In the genomic region with DNA sequence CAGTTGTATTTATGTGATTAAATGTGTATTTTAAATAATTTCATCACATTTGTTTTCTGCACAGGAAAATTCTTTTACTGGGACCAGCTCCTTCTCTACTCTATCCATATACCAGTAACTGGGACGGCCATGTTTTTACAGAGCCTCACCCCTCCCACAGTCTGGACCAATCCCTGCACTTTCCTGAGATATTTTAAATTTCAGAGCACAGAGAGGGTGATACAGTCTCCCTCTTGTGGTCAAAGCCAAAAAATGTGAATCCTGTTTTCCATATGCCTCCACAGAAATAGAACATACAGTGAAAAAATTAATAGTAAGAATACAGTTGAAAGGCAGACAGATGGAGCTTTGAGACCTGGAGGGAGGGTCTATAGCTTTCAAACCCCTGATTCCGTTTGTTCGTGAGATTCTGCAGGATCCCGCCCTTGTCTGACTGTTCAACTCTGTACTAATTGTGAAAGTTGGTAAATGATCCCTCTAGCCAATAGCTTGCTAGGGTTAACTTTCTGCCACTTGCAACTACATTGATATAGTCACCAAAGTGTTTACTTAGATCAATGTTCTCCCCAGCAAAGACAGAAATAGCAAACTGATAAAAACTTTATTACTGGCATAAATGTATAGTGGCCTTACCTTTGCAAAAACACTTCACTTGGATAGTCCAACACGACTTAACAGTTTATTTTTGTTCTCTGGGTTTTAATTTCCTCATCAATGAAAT, we compare ENCODE assay signal across 8 cellular contexts.
DNase-seq lines count a peak whose midpoint lies in the region; TF ChIP-seq lines count a peak whose summit lies in the region.

No MANE protein-coding gene starts in this region.

- CTCF ChIA-PET in A673 (lab: Charles Lee) (no interaction called here), PC-9 (lab: Charles Lee) (no interaction called here)

- H3F3A ChIP-seq in PC-9 (ENCODE audit: insufficient read depth, low read depth), result no peaks in the 10 kb centered on the region

- no peaks in the 10 kb centered on the region for H3K27me3 ChIP-seq in A673 (replicated peaks; ENCODE audit: insufficient read depth, low read depth, low read length, poor library complexity)
- H3K27me3 ChIP-seq in PC-9 (ENCODE audit: insufficient read depth, low read depth), result no peaks in the 10 kb centered on the region
- no peaks in the 10 kb centered on the region for H3K27me3 ChIP-seq in effector memory CD4-positive, alpha-beta T cell (replicated peaks; ENCODE audit: control insufficient read depth, insufficient read depth, low read length, poor library complexity, severe bottlenecking)

- no peaks in the 10 kb centered on the region for H3K9me2 ChIP-seq in PC-9 (ENCODE audit: insufficient read depth)

- no peaks in the 10 kb centered on the region for H3K36me3 ChIP-seq in A673 (ENCODE audit: insufficient read depth, low read length, poor library complexity, severe bottlenecking)
- no peaks in the 10 kb centered on the region for H3K36me3 ChIP-seq in PC-9 (ENCODE audit: low read depth)
- H3K36me3 ChIP-seq in effector memory CD4-positive, alpha-beta T cell (ENCODE audit: control insufficient read depth, insufficient read depth, low read length), result no peaks in the 10 kb centered on the region

- H2AFZ ChIP-seq in PC-9, result no peak overlapping the region

- DNase-seq in A673 (ENCODE audit: low spot score), result peak; percentile 35
- DNase-seq in PC-9, result peak in 1 of 2 experiments; percentile 3
- DNase-seq in foreskin melanocyte, result peak; percentile 40
- DNase-seq in effector CD4-positive, alpha-beta T cell, result no peak
- no peak for DNase-seq in activated T-cell treated with anti-CD3 and anti-CD28 coated beads for 4 hours
- DNase-seq in effector memory CD4-positive, alpha-beta T cell, result no peak
- DNase-seq in HK-2 (ENCODE audit: unreplicated experiment), result no peak

- H3K4me3 ChIP-seq in A673 (ENCODE audit: low read depth, low read length, poor library complexity, severe bottlenecking) (no peak overlapping the region), PC-9 (no peak overlapping the region)
- H3K4me3 ChIP-seq in effector memory CD4-positive, alpha-beta T cell (ENCODE audit: insufficient read depth, low read depth, low read length, poor library complexity, severe bottlenecking), result no peak overlapping the region

- BruUV-seq in A673 (replicated peaks; lab: Mats Ljungman, UMichigan) (no TSS peak), PC-9 (replicated peaks; lab: Mats Ljungman, UMichigan) (no TSS peak)

- no peaks in the 10 kb centered on the region for H3K4me1 ChIP-seq in A673 (ENCODE audit: insufficient read depth, low read length, poor library complexity, severe bottlenecking)
- H3K4me1 ChIP-seq in PC-9 (replicated peaks; ENCODE audit: insufficient read depth), result no peaks in the 10 kb centered on the region
- H3K4me1 ChIP-seq in effector memory CD4-positive, alpha-beta T cell (ENCODE audit: control insufficient read depth, insufficient read depth, low read length, poor library complexity, severe bottlenecking), result no peaks in the 10 kb centered on the region

- no peaks in the 10 kb centered on the region for H3K79me2 ChIP-seq in PC-9 (ENCODE audit: low read depth)

- intact Hi-C loops in A673 (cut with micrococcal nuclease; ENCODE audit: unreplicated experiment) (no loop called here), PC-9 (cut with micrococcal nuclease; ENCODE audit: unreplicated experiment) (loop anchor here (5.0 kb wide), 1 partner anchor 820 kb away; no protein-coding TSS in a partner anchor)

- H3K9me3 ChIP-seq in A673 (ENCODE audit: low read depth, low read length, poor library complexity, severe bottlenecking), result no peaks in the 10 kb centered on the region
- no peaks in the 10 kb centered on the region for H3K9me3 ChIP-seq in PC-9 (ENCODE audit: insufficient read depth, low read depth)
- no peaks in the 10 kb centered on the region for H3K9me3 ChIP-seq in effector memory CD4-positive, alpha-beta T cell (ENCODE audit: control insufficient read depth, low read length)

- H3K27ac ChIP-seq in A673 (ENCODE audit: low read depth, low read length, poor library complexity, severe bottlenecking) (no peak overlapping the region), PC-9 (no peak overlapping the region)
- H3K27ac ChIP-seq in effector memory CD4-positive, alpha-beta T cell (ENCODE audit: insufficient read depth, low read length, poor library complexity, severe bottlenecking), result no peak overlapping the region

- POLR2A ChIA-PET in A673 (lab: Charles Lee; ENCODE audit: low non-redundant PET), result no interaction called here
- POLR2A ChIA-PET in PC-9 (lab: Charles Lee; ENCODE audit: unreplicated experiment), result no interaction called here

- peak; percentile 43; the same call in 1 of the 2 replicates for TF ChIP-seq CTCF in A673 (conservative IDR thresholded peaks at IDR 0.05; ENCODE audit: low read depth, low read length)
- peak; percentile 27 for TF ChIP-seq CTCF in GM12873 (IDR thresholded peaks at IDR 0.05; ENCODE audit: insufficient read depth, low read depth, low read length, missing control alignments)
- TF ChIP-seq CTCF in PC-9 (conservative IDR thresholded peaks at IDR 0.05), result peak; percentile 56

- no peak overlapping the region for H3K4me2 ChIP-seq in PC-9

- no peaks in the 10 kb centered on the region for H4K20me1 ChIP-seq in PC-9 (ENCODE audit: insufficient read depth)

Comparison
In these comparisons a context has a peak if more than half of its experiments do, and no peak if none do; other contexts are left out.
1. DNase-seq: peak in A673 (single experiment) and foreskin melanocyte (single experiment); none in effector CD4-positive, alpha-beta T cell (single experiment), activated T-cell treated with anti-CD3 and anti-CD28 coated beads for 4 hours (single experiment), effector memory CD4-positive, alpha-beta T cell (0 of 3) and HK-2 (single experiment).
2. Peak in every context shown above with its lines, with median percentiles within 50 percentile points of each other: CTCF ChIP-seq.